Comparison of ENCODE assay signal across 8 cellular contexts in genomic region chr19:47296036-47296435, GRCh38. TPM values are rescaled to one million over a fixed set of nuclear protein-coding genes. Genes with fewer than 3 reads are reported as not detected.
A peak's percentile ranks its signal among the peaks of the same experiment; 100 is the strongest.
DNase-seq lines count a peak whose midpoint lies in the region; ATAC-seq and TF ChIP-seq lines count a peak whose summit lies in the region.

No MANE protein-coding gene starts in this region.

- H3F3A ChIP-seq in SU-DHL-6 (ENCODE audit: insufficient read depth) = no peaks in the 10 kb centered on the region

- ATAC-seq in activated naive CD4-positive, alpha-beta T cell treated with anti-CD3 and anti-CD28 coated beads, Interleukin-2, amount 50 U/mL, for 72 hours = peak; percentile 97 to 99
- ATAC-seq in Right ventricle myocardium inferior = peak; percentile 69
- peak; percentile 81 for ATAC-seq in aorta (ENCODE audit: low FRiP score)
- ATAC-seq in HG03280 (IDR thresholded peaks at IDR 0.05; ENCODE audit: unreplicated experiment) = no peak

- H3K9me3 ChIP-seq in SU-DHL-6 (ENCODE audit: insufficient read depth, low read length) = no peaks in the 10 kb centered on the region
- H3K9me3 ChIP-seq in prostate gland = no peaks in the 10 kb centered on the region
- H3K9me3 ChIP-seq in aorta (ENCODE audit: control insufficient read depth, low read length) = no peaks in the 10 kb centered on the region

- no peaks in the 10 kb centered on the region for H4K20me1 ChIP-seq in SU-DHL-6 (ENCODE audit: low read depth, low read length)

- no peaks in the 10 kb centered on the region for H3K36me3 Mint-ChIP-seq in activated naive CD4-positive, alpha-beta T cell treated with anti-CD3 and anti-CD28 coated beads, Interleukin-2, amount 50 U/mL, for 72 hours

- intact Hi-C loops in Right ventricle myocardium inferior (cut with DNase I) = loop anchor here (2.0 to 10.0 kb wide), 2 partner anchors 95 to 129 kb away; no protein-coding TSS in a partner anchor
- intact Hi-C loops in prostate gland (cut with DNase I) = loop anchor here (10.0 kb wide), 2 partner anchors 129 to 409 kb away; no protein-coding TSS in a partner anchor
- intact Hi-C loops in aorta (cut with DNase I) = loop anchor here (2.0 to 10.0 kb wide), 4 partner anchors 49 to 129 kb away; partner anchors contain the start of gene DHX34 (in 1 of the 2)

- H3K4me1 ChIP-seq in prostate gland (replicated peaks) (no peaks in the 10 kb centered on the region), aorta (ENCODE audit: control insufficient read depth in 1 of 2, insufficient read depth in 2 of 2, low read length in 2 of 2) (no peaks in the 10 kb centered on the region)

- no peaks in the 10 kb centered on the region for H3K9me3 Mint-ChIP-seq in activated naive CD4-positive, alpha-beta T cell treated with anti-CD3 and anti-CD28 coated beads, Interleukin-2, amount 50 U/mL, for 72 hours

- no peaks in the 10 kb centered on the region for H3K79me2 ChIP-seq in SU-DHL-6 (ENCODE audit: insufficient read depth, low read length)

- H3K4me3 ChIP-seq in SU-DHL-6 (ENCODE audit: insufficient read depth, low read length, poor library complexity, severe bottlenecking) = no peak overlapping the region
- no peak overlapping the region for H3K4me3 ChIP-seq in prostate gland
- no peak overlapping the region for H3K4me3 ChIP-seq in aorta (ENCODE audit: low read length in 2 of 2)

- no peak for TF ChIP-seq POLR2A in prostate gland (IDR thresholded peaks at IDR 0.05)

- TF ChIP-seq CTCF in GM12873 (IDR thresholded peaks at IDR 0.05; ENCODE audit: insufficient read depth, low read depth, low read length, missing control alignments) (peak; percentile 79), SU-DHL-6 (IDR thresholded peaks at IDR 0.05; ENCODE audit: insufficient read depth, low read length, poor library complexity, severe bottlenecking) (peak; percentile 40), prostate gland (IDR thresholded peaks at IDR 0.05) (peak; percentile 23 to 81 (median 67))

- WGBS in prostate gland = 28% methylated on average over 12 of the region's 12 CpGs
- WGBS in aorta, 2 donors = 36 to 40% methylated on average over 12 of the region's 12 CpGs

- DNase-seq in NCI-H128 (lab: John Stamatoyannopoulos, UW; ENCODE audit: unreplicated experiment) = peak; percentile 90
- peak; percentile 65 to 92 for DNase-seq in activated naive CD4-positive, alpha-beta T cell treated with anti-CD3 and anti-CD28 coated beads, Interleukin-2, amount 50 U/mL, for 72 hours (ENCODE audit: low spot score in 2 of 2)
- DNase-seq in Right ventricle myocardium inferior (ENCODE audit: missing footprints) = no peak
- peak; percentile 75 for DNase-seq in prostate gland (ENCODE audit: low spot score)
- DNase-seq in aorta = peak in 1 of 2 donors; percentile 79

- H3K4me2 ChIP-seq in SU-DHL-6 (ENCODE audit: low read depth, low read length, poor library complexity, severe bottlenecking) = no peak overlapping the region

- H3K27ac Mint-ChIP-seq in activated naive CD4-positive, alpha-beta T cell treated with anti-CD3 and anti-CD28 coated beads, Interleukin-2, amount 50 U/mL, for 72 hours = peak overlapping the region in 1 of 2 donors; percentile 2

- H3K9me2 ChIP-seq in SU-DHL-6 (replicated peaks; ENCODE audit: insufficient read depth, low read length) = no peaks in the 10 kb centered on the region

- no peak overlapping the region for H3K27ac ChIP-seq in SU-DHL-6 (ENCODE audit: low read depth, low read length)
- no peak overlapping the region for H3K27ac ChIP-seq in prostate gland
- H3K27ac ChIP-seq in aorta (ENCODE audit: low read depth in 1 of 2, low read length in 2 of 2) = no peak overlapping the region

- H3K36me3 ChIP-seq in SU-DHL-6 (ENCODE audit: low read length) (no peaks in the 10 kb centered on the region), prostate gland (no peaks in the 10 kb centered on the region), aorta (ENCODE audit: control insufficient read depth in 1 of 2, insufficient read depth in 2 of 2, low read length in 1 of 2) (no peaks in the 10 kb centered on the region)

- H3K27me3 ChIP-seq in SU-DHL-6 (ENCODE audit: low read length) (no peaks in the 10 kb centered on the region), prostate gland (replicated peaks; ENCODE audit: insufficient read depth) (no peaks in the 10 kb centered on the region), aorta (ENCODE audit: control insufficient read depth in 1 of 2, insufficient read depth in 2 of 2, low read length in 1 of 2) (no peaks in the 10 kb centered on the region)

- H2AFZ ChIP-seq in SU-DHL-6 (ENCODE audit: low read depth, low read length, severe bottlenecking) = no peak overlapping the region

- H3K9ac ChIP-seq in SU-DHL-6 (ENCODE audit: low read length) = no peak overlapping the region

RNA-seq across cellular contexts. Expression of gene C5AR1, which starts 13.6 kb away (rescaled TPM):
- 1 to 10 TPM; 1.3 to 3.2 TPM for total RNA-seq in activated naive CD4-positive, alpha-beta T cell treated with anti-CD3 and anti-CD28 coated beads, Interleukin-2, amount 50 U/mL, for 72 hours
- total RNA-seq in Right ventricle myocardium inferior = 5.0 TPM
- 1 to 10 TPM; 1.6 to 4.6 TPM for total RNA-seq in prostate gland
- 10 to 100 TPM; 38.7 to 52.7 TPM for total RNA-seq in aorta
- polyA plus RNA-seq in aorta = 10 to 100 TPM in 1 of 2 donors, 1 to 10 TPM in 1; 7.9 to 12.5 TPM

RNA-seq across cellular contexts. Expression of gene INAFM1, which starts 21.4 kb away (rescaled TPM):
- 10 to 100 TPM; 16.9 to 20.0 TPM for total RNA-seq in activated naive CD4-positive, alpha-beta T cell treated with anti-CD3 and anti-CD28 coated beads, Interleukin-2, amount 50 U/mL, for 72 hours
- 11.2 TPM for total RNA-seq in Right ventricle myocardium inferior
- 10 to 100 TPM; 11.4 to 30.2 TPM for total RNA-seq in prostate gland
- total RNA-seq in aorta = 10 to 100 TPM; 26.2 to 48.0 TPM
- polyA plus RNA-seq in aorta = 10 to 100 TPM in 1 of 2 donors, 1 to 10 TPM in 1; 5.4 to 81.7 TPM

RNA-seq across cellular contexts. Expression of gene C5AR2, which starts 35.9 kb away (rescaled TPM):
- not detected for total RNA-seq in activated naive CD4-positive, alpha-beta T cell treated with anti-CD3 and anti-CD28 coated beads, Interleukin-2, amount 50 U/mL, for 72 hours
- 0.95 TPM for total RNA-seq in Right ventricle myocardium inferior
- 1 to 10 TPM in 1 of 2 donors, not detected in 1; 1.9 TPM for total RNA-seq in prostate gland
- total RNA-seq in aorta = 10 to 100 TPM in 1 of 2 donors, 1 to 10 TPM in 1; 8.0 to 13.6 TPM
- polyA plus RNA-seq in aorta = under 1 TPM; 0.20 to 0.38 TPM

RNA-seq across cellular contexts. Expression of gene CCDC9, which starts 39.7 kb away (rescaled TPM):
- total RNA-seq in activated naive CD4-positive, alpha-beta T cell treated with anti-CD3 and anti-CD28 coated beads, Interleukin-2, amount 50 U/mL, for 72 hours = 10 to 100 TPM; 50.0 to 60.2 TPM
- 21.2 TPM for total RNA-seq in Right ventricle myocardium inferior
- total RNA-seq in prostate gland = 10 to 100 TPM; 27.9 to 48.7 TPM
- total RNA-seq in aorta = 10 to 100 TPM; 43.4 to 43.8 TPM
- 10 to 100 TPM; 20.7 to 35.8 TPM for polyA plus RNA-seq in aorta

RNA-seq across cellular contexts. Expression of gene DHX34, which starts 53.1 kb away (rescaled TPM):
- total RNA-seq in activated naive CD4-positive, alpha-beta T cell treated with anti-CD3 and anti-CD28 coated beads, Interleukin-2, amount 50 U/mL, for 72 hours = 10 to 100 TPM; 16.7 to 19.2 TPM
- 8.0 TPM for total RNA-seq in Right ventricle myocardium inferior
- 10 to 100 TPM; 15.5 to 41.8 TPM for total RNA-seq in prostate gland
- 10 to 100 TPM in 1 of 2 donors, 1 to 10 TPM in 1; 8.9 to 14.6 TPM for total RNA-seq in aorta
- polyA plus RNA-seq in aorta = 10 to 100 TPM in 1 of 2 donors, 1 to 10 TPM in 1; 1.5 to 10.3 TPM
